14 cellular contexts compared by ENCODE assay signal in the genomic region with DNA sequence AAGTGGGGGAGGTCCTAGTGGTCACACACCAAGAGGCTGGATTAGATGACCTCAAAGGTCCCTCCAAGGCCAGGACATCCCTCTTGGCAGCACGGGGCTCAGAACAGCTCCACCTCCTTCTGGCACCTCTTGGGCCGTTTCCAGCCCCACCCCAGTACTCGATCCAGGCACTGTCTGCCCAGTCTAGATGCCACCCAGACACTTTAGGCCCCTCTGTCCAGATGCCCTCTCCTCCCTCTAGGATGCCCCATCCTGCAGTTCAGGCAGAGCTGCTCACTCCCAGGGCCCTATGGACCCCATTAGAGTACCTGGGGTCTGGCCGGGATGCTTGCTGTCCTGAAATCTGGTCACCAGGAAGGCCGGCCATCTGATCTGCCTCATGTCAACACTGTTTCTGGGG. TPM values are rescaled to one million over a fixed set of nuclear protein-coding genes. Genes with fewer than 3 reads are reported as not detected.
A peak's percentile ranks its signal among the peaks of the same experiment; 100 is the strongest.
DNase-seq lines count a peak whose midpoint lies in the region; ATAC-seq and TF ChIP-seq lines count a peak whose summit lies in the region.
"Had no signal": no experiment of that assay in that cellular context is flagged by ENCODE, and none has a peak within 500 bp of the region (broad histone marks: within the 10 kb centered on the region; RNA-seq: fewer than 3 reads in every experiment).

No MANE protein-coding gene starts in this region.

- peaks cover 3% of the 10 kb centered on the region for H3K36me3 Mint-ChIP-seq in CD8-positive, alpha-beta T cell
- no peaks in the 10 kb centered on the region for H3K36me3 Mint-ChIP-seq in natural killer cell

- POLR2A ChIA-PET in CD8-positive, alpha-beta T cell (lab: Charles Lee), result interaction anchor here (0.7 to 1.2 kb wide), 3 partner anchors 11 to 68 kb away, joined by 3 to 4 read pairs (median 3); no protein-coding TSS in a partner anchor

- no peak for DNase-seq in AG10803 (ENCODE audit: low read depth)
- no peak for DNase-seq in CD8-positive, alpha-beta T cell
- no peak for DNase-seq in adipocyte (ENCODE audit: low read depth)
- no peak for DNase-seq in natural killer cell
- no peak for DNase-seq in NCI-H2029 treated with DMSO at 0.1 percent for 48 hours (lab: John Stamatoyannopoulos, UW)
- DNase-seq in NCI-H2029 (lab: John Stamatoyannopoulos, UW), result no peak
- DNase-seq: amniotic stem cell, dorsolateral prefrontal cortex, GDM1, NCI-H1694, NCI-H82 had no signal

- ATAC-seq in CD8-positive, alpha-beta T cell, result no peak
- ATAC-seq in natural killer cell (no peak), HG03342 (IDR thresholded peaks at IDR 0.05; ENCODE audit: unreplicated experiment) (no peak), HG03095 (IDR thresholded peaks at IDR 0.05; ENCODE audit: unreplicated experiment) (no peak)
- ATAC-seq: HCT116 had no signal

- H3K36me3 ChIP-seq in CD8-positive, alpha-beta T cell (ENCODE audit: insufficient read depth, low read length), result no peaks in the 10 kb centered on the region
- H3K36me3 ChIP-seq in adipocyte (ENCODE audit: control insufficient read depth, insufficient read depth, low read length, severe bottlenecking), result no peaks in the 10 kb centered on the region

- peak overlapping the region; percentile 82 for H3K4me3 Mint-ChIP-seq in CD8-positive, alpha-beta T cell
- peak overlapping the region; percentile 67 for H3K4me3 Mint-ChIP-seq in natural killer cell

- peak overlapping the region; percentile 87 for H3K27ac Mint-ChIP-seq in CD8-positive, alpha-beta T cell
- peak overlapping the region; percentile 81 to 90 for H3K27ac Mint-ChIP-seq in natural killer cell

- H3K9me3 Mint-ChIP-seq in CD8-positive, alpha-beta T cell, result no peaks in the 10 kb centered on the region
- no peaks in the 10 kb centered on the region for H3K9me3 Mint-ChIP-seq in natural killer cell

- H3K4me1 ChIP-seq in CD8-positive, alpha-beta T cell (ENCODE audit: insufficient read depth, low read length), result peaks cover 79% of the 10 kb centered on the region
- H3K4me1 ChIP-seq in adipocyte (ENCODE audit: control insufficient read depth, insufficient read depth, low read length), result peaks cover 56% of the 10 kb centered on the region

- H3K4me1 Mint-ChIP-seq in CD8-positive, alpha-beta T cell (ENCODE audit: low read depth), result peaks cover 78% of the 10 kb centered on the region
- H3K4me1 Mint-ChIP-seq in natural killer cell, result peaks cover 62 to 81% of the 10 kb centered on the region in 2 donors

- H3K4me3 ChIP-seq in AG10803 (ENCODE audit: low read length) (peak overlapping the region; percentile 62), adipocyte (ENCODE audit: low read length) (peak overlapping the region; percentile 75)
- no peak overlapping the region for H3K4me3 ChIP-seq in CD8-positive, alpha-beta T cell (ENCODE audit: low read depth, low read length)

- H3K9ac ChIP-seq in adipocyte (ENCODE audit: low read length), result peak overlapping the region; percentile 86

- TF ChIP-seq CTCF in AG10803 (conservative IDR thresholded peaks at IDR 0.05; ENCODE audit: low read length) (no peak), natural killer cell (IDR thresholded peaks at IDR 0.05) (no peak)
- TF ChIP-seq CTCF in CD8-positive, alpha-beta T cell (IDR thresholded peaks at IDR 0.05), result no peak

- intact Hi-C loops in CD8-positive, alpha-beta T cell (cut with DNase I, micrococcal nuclease), result loop anchor here (2.0 to 10.0 kb wide), 5 partner anchors 35 to 1480 kb away; a partner anchor contains a TSS
- intact Hi-C loops in natural killer cell (cut with micrococcal nuclease), result loop anchor here (5.0 kb wide), 1 partner anchor 35 kb away; no protein-coding TSS in a partner anchor

- H3K27ac ChIP-seq in CD8-positive, alpha-beta T cell (ENCODE audit: low read depth, low read length), result peak overlapping the region; percentile 77

- H3K27me3 ChIP-seq in CD8-positive, alpha-beta T cell (ENCODE audit: insufficient read depth, low read length), result no peaks in the 10 kb centered on the region
- H3K27me3 ChIP-seq in adipocyte (replicated peaks; ENCODE audit: control insufficient read depth, insufficient read depth, low read length), result no peaks in the 10 kb centered on the region

- no peaks in the 10 kb centered on the region for H3K27me3 Mint-ChIP-seq in CD8-positive, alpha-beta T cell (ENCODE audit: low read depth)
- no peaks in the 10 kb centered on the region for H3K27me3 Mint-ChIP-seq in natural killer cell (ENCODE audit: low read depth in 2 of 2)

- no peaks in the 10 kb centered on the region for H3K9me3 ChIP-seq in CD8-positive, alpha-beta T cell (ENCODE audit: low read length)
- no peaks in the 10 kb centered on the region for H3K9me3 ChIP-seq in adipocyte (ENCODE audit: control insufficient read depth, low read length)

- CTCF ChIA-PET in CD8-positive, alpha-beta T cell (lab: Charles Lee), result interaction anchor here (1.0 to 4.5 kb wide), 3 partner anchors 17 to 677 kb away, joined by 3 to 27 read pairs (median 5); no protein-coding TSS in a partner anchor

RNA-seq across cellular contexts. Expression of a gene that starts 34.7 kb away (rescaled TPM):
- total RNA-seq in CD8-positive, alpha-beta T cell, result 10 to 100 TPM; 47.6 to 49.3 TPM
- 100 to 1,000 TPM in 1 of 3 donors, 10 to 100 TPM in 2; 92.6 to 133 (median 93.4) TPM for total RNA-seq in natural killer cell
